29 cellular contexts compared by ENCODE assay signal in the genomic region with DNA sequence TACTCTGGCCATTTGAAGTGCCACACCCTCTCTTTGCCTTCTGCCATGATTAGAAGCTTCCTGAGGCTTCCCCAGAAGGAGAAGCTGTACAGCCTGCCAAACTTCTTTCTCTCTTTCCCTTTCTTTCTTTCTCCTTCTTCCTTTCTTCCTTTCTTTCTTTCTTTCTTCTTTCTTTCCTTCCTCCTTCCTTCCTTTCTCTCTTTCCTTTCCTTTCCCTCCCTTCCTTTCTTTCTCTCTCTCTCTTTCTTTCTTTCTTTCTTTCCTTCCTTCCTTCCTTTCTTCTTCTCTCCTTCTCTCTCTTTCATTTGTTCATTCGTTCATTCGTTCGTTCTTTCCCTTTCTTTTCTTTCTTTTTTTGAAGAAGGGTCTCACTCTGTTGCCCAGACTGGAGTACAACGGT.
"Had no signal": no experiment of that assay in that cellular context is flagged by ENCODE, and none has a peak within 500 bp of the region (broad histone marks: within the 10 kb centered on the region; RNA-seq: fewer than 3 reads in every experiment).

No MANE protein-coding gene starts in this region.

- DNase-seq: stimulated activated CD4-positive, alpha-beta T cell treated with anti-CD3 and anti-CD28 coated beads, Interleukin-2, amount 100 ng/mL, for 48 hours; stimulated activated CD4-positive, alpha-beta T cell treated with anti-CD3 and anti-CD28 coated beads, Interleukin-4, amount 100 ng/mL, for 1 hour; stimulated activated CD4-positive, alpha-beta T cell treated with anti-CD3 and anti-CD28 coated beads, Interleukin-4, amount 100 ng/mL, for 24 hours; stimulated activated CD4-positive, alpha-beta T cell treated with anti-CD3 and anti-CD28 coated beads, Interleukin-4, amount 100 ng/mL, for 4 hours; stimulated activated CD8-positive, alpha-beta memory T cell treated with anti-CD3 and anti-CD28 coated beads, Interleukin-4, amount 100 ng/mL, for 48 hours; stimulated activated naive B cell treated with anti-CD40 and anti-IgM and Interleukin-4, amounts not matched to agents 10 μg/mL and 1 μg/mL and 100 μg/mL, for 72 hours; stimulated activated naive CD4-positive, alpha-beta T cell; stimulated activated naive CD4-positive, alpha-beta T cell treated with Interleukin-2 at 50 U/mL for 16 hours; stimulated activated naive CD8-positive, alpha-beta T cell treated with anti-CD3 and anti-CD28 coated beads, Interleukin-15, amount 100 ng/mL, for 72 hours; stimulated activated naive CD8-positive, alpha-beta T cell treated with anti-CD3 and anti-CD28 coated beads, Interleukin-15, Interleukin-2, amounts not matched to agents 100 U/mL and 50 U/mL, for 24 hours; stomach; substantia nigra; testis; thyroid gland; tibial artery; transverse colon; trophoblast cell; upper lobe of left lung; upper lobe of right lung; uterus had no signal

- ATAC-seq: stimulated activated effector memory CD8-positive, alpha-beta T cell treated with anti-CD3 and anti-CD28 coated beads, Interleukin-12 subunit alpha, Interleukin-12 subunit beta, amount 100 ng/mL, for 72 hours; stimulated activated memory B cell treated with anti-CD40 and anti-IgM and Interleukin-4, amounts not matched to agents 10 μg/mL and 1 μg/mL and 100 μg/mL, for 72 hours; stimulated activated naive B cell treated with anti-CD40 and anti-IgM and Interleukin-4, amounts not matched to agents 10 μg/mL and 1 μg/mL and 100 μg/mL, for 72 hours; stimulated activated naive CD8-positive, alpha-beta T cell treated with anti-CD3 and anti-CD28 coated beads, Interleukin-15, amount 100 ng/mL, for 72 hours; stimulated activated naive CD8-positive, alpha-beta T cell treated with anti-CD3 and anti-CD28 coated beads, Interleukin-15, Interleukin-2, amounts not matched to agents 100 U/mL and 50 U/mL, for 24 hours; upper lobe of right lung had no signal

- H3K36me3 Mint-ChIP-seq: stimulated activated effector memory CD8-positive, alpha-beta T cell treated with anti-CD3 and anti-CD28 coated beads, Interleukin-12 subunit alpha, Interleukin-12 subunit beta, amount 100 ng/mL, for 72 hours; stimulated activated memory B cell treated with anti-CD40 and anti-IgM and Interleukin-4, amounts not matched to agents 10 μg/mL and 1 μg/mL and 100 μg/mL, for 72 hours; stimulated activated naive B cell treated with anti-CD40 and anti-IgM and Interleukin-4, amounts not matched to agents 10 μg/mL and 1 μg/mL and 100 μg/mL, for 72 hours had no signal

- H3K36me3 ChIP-seq: stomach, suprapubic skin, thoracic aorta, thyroid gland, tibial artery, tibial nerve, transverse colon, upper lobe of left lung, upper lobe of right lung, uterus, vagina had no signal

- H3K4me1 Mint-ChIP-seq: stimulated activated effector memory CD8-positive, alpha-beta T cell treated with anti-CD3 and anti-CD28 coated beads, Interleukin-12 subunit alpha, Interleukin-12 subunit beta, amount 100 ng/mL, for 72 hours; stimulated activated memory B cell treated with anti-CD40 and anti-IgM and Interleukin-4, amounts not matched to agents 10 μg/mL and 1 μg/mL and 100 μg/mL, for 72 hours; stimulated activated naive B cell treated with anti-CD40 and anti-IgM and Interleukin-4, amounts not matched to agents 10 μg/mL and 1 μg/mL and 100 μg/mL, for 72 hours; stimulated activated naive CD8-positive, alpha-beta T cell treated with anti-CD3 and anti-CD28 coated beads, Interleukin-15, amount 100 ng/mL, for 72 hours had no signal

- H3K27ac Mint-ChIP-seq: stimulated activated effector memory CD8-positive, alpha-beta T cell treated with anti-CD3 and anti-CD28 coated beads, Interleukin-12 subunit alpha, Interleukin-12 subunit beta, amount 100 ng/mL, for 72 hours; stimulated activated memory B cell treated with anti-CD40 and anti-IgM and Interleukin-4, amounts not matched to agents 10 μg/mL and 1 μg/mL and 100 μg/mL, for 72 hours; stimulated activated naive B cell treated with anti-CD40 and anti-IgM and Interleukin-4, amounts not matched to agents 10 μg/mL and 1 μg/mL and 100 μg/mL, for 72 hours; stimulated activated naive CD8-positive, alpha-beta T cell treated with anti-CD3 and anti-CD28 coated beads, Interleukin-15, amount 100 ng/mL, for 72 hours; stimulated activated naive CD8-positive, alpha-beta T cell treated with anti-CD3 and anti-CD28 coated beads, Interleukin-15, Interleukin-2, amounts not matched to agents 100 ng/mL and 50 ng/mL, for 24 hours; type B pancreatic cell had no signal

- H3K4me3 ChIP-seq: stomach, suprapubic skin, testis, thoracic aorta, thyroid gland, tibial artery, tibial nerve, transverse colon, upper lobe of left lung, upper lobe of right lung, uterus, vagina had no signal

- H3K27me3 Mint-ChIP-seq: stimulated activated memory B cell treated with anti-CD40 and anti-IgM and Interleukin-4, amounts not matched to agents 10 μg/mL and 1 μg/mL and 100 μg/mL, for 72 hours; stimulated activated naive B cell treated with anti-CD40 and anti-IgM and Interleukin-4, amounts not matched to agents 10 μg/mL and 1 μg/mL and 100 μg/mL, for 72 hours; stimulated activated naive CD8-positive, alpha-beta T cell treated with anti-CD3 and anti-CD28 coated beads, Interleukin-15, amount 100 ng/mL, for 72 hours; stimulated activated naive CD8-positive, alpha-beta T cell treated with anti-CD3 and anti-CD28 coated beads, Interleukin-15, Interleukin-2, amounts not matched to agents 100 ng/mL and 50 ng/mL, for 24 hours; type B pancreatic cell had no signal

- H3K9me3 Mint-ChIP-seq: stimulated activated naive CD8-positive, alpha-beta T cell treated with anti-CD3 and anti-CD28 coated beads, Interleukin-15, amount 100 ng/mL, for 72 hours had no signal

- H3K4me3 Mint-ChIP-seq: stimulated activated effector memory CD8-positive, alpha-beta T cell treated with anti-CD3 and anti-CD28 coated beads, Interleukin-12 subunit alpha, Interleukin-12 subunit beta, amount 100 ng/mL, for 72 hours; stimulated activated memory B cell treated with anti-CD40 and anti-IgM and Interleukin-4, amounts not matched to agents 10 μg/mL and 1 μg/mL and 100 μg/mL, for 72 hours; stimulated activated naive B cell treated with anti-CD40 and anti-IgM and Interleukin-4, amounts not matched to agents 10 μg/mL and 1 μg/mL and 100 μg/mL, for 72 hours; stimulated activated naive CD8-positive, alpha-beta T cell treated with anti-CD3 and anti-CD28 coated beads, Interleukin-15, amount 100 ng/mL, for 72 hours; stimulated activated naive CD8-positive, alpha-beta T cell treated with anti-CD3 and anti-CD28 coated beads, Interleukin-15, Interleukin-2, amounts not matched to agents 100 ng/mL and 50 ng/mL, for 24 hours; type B pancreatic cell had no signal

- H3K9me3 ChIP-seq: suprapubic skin, testis, thoracic aorta, thyroid gland, tibial artery, tibial nerve, transverse colon, upper lobe of left lung, upper lobe of right lung, uterus, vagina had no signal

- FAIRE-seq: urothelium cell line had no signal

- H3K27me3 ChIP-seq: stomach, suprapubic skin, testis, thyroid gland, tibial artery, tibial nerve, transverse colon, upper lobe of left lung, upper lobe of right lung, uterus, vagina had no signal

- H3K4me1 ChIP-seq: stomach, suprapubic skin, testis, thyroid gland, tibial nerve, transverse colon, upper lobe of left lung, upper lobe of right lung, uterus, vagina had no signal

- H3K27ac ChIP-seq: stomach, suprapubic skin, testis, thoracic aorta, thyroid gland, tibial artery, tibial nerve, transverse colon, upper lobe of left lung, upper lobe of right lung, uterus, vagina had no signal
